22 cellular contexts compared by ENCODE assay signal in the genomic region with DNA sequence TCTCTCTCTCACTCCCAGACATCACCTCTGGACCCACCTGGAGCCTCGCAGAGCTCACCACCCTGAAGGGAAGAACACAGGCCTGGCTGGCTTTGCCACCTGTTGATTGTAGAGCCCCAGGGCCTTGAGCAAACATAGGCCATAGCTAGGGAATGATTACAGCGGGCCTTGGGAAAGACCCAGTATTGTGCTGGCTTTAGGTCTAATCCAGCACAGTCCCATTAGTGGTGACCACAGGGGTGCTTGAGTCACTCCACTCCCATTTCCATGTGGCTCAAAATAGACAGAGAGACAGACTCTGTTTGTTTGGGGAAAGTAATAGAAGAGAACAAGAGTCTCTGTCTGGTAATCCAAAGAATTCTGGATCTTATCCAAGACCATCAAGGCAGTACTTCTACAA. TPM values are rescaled to one million over a fixed set of nuclear protein-coding genes. Genes with fewer than 3 reads are reported as not detected.
A peak's percentile ranks its signal among the peaks of the same experiment; 100 is the strongest.
DNase-seq lines count a peak whose midpoint lies in the region; ATAC-seq lines count a peak whose summit lies in the region.
"Had no signal": no experiment of that assay in that cellular context is flagged by ENCODE, and none has a peak within 500 bp of the region (broad histone marks: within the 10 kb centered on the region; RNA-seq: fewer than 3 reads in every experiment).

No MANE protein-coding gene starts in this region.

- peak; percentile 8 for DNase-seq in ELF-1 (ENCODE audit: low read depth, low spot score)
- DNase-seq in M059J (ENCODE audit: low read depth): peak; percentile 34
- DNase-seq in astrocyte of the hippocampus (ENCODE audit: low read depth, low spot score): peak; percentile 22
- DNase-seq in mesenchymal stem cell: peak; percentile 6
- no peak for DNase-seq in NCI-H345 (lab: John Stamatoyannopoulos, UW)
- no peak for DNase-seq in cortex of kidney (lab: John Stamatoyannopoulos, UW)
- DNase-seq in stimulated activated naive CD4-positive, alpha-beta T cell (lab: John Stamatoyannopoulos, UW): no peak
- DNase-seq: activated T-cell treated with anti-CD3 and anti-CD28 coated beads, Interleukin-2, amount 50 U/mL, for 24 hours; DMS79 treated with DMSO at 0.1 percent for 48 hours; effector CD8-positive, alpha-beta T cell; left cardiac atrium; NCI-H1105 treated with DMSO at 0.1 percent for 48 hours; NCI-H2227 treated with DMSO at 0.1 percent for 48 hours; T-helper 9 cell had no signal

- no peak overlapping the region for H2BK12ac ChIP-seq in mesenchymal stem cell (ENCODE audit: low read length in 2 of 2)

- no peaks in the 10 kb centered on the region for H3K36me3 ChIP-seq in mesenchymal stem cell (ENCODE audit: control insufficient read depth in 1 of 2, insufficient read depth in 2 of 2, low read depth in 1 of 2, low read length in 2 of 2)
- H3K36me3 ChIP-seq: HAP-1, neutrophil, thoracic aorta, WERI-Rb-1 had no signal

- H3K4me2 ChIP-seq in mesenchymal stem cell (ENCODE audit: low read length, poor library complexity, severe bottlenecking): no peak overlapping the region

- no peak overlapping the region for H2BK15ac ChIP-seq in mesenchymal stem cell (ENCODE audit: low read depth, poor library complexity, severe bottlenecking)

- H2BK120ac ChIP-seq in mesenchymal stem cell (ENCODE audit: low read depth, low read length): no peak overlapping the region

- H2AFZ ChIP-seq in mesenchymal stem cell (ENCODE audit: low read depth, low read length): no peak overlapping the region

- H4K91ac ChIP-seq in mesenchymal stem cell (ENCODE audit: low read length): no peak overlapping the region

- H3K4me1 ChIP-seq in mesenchymal stem cell (ENCODE audit: control insufficient read depth, insufficient read depth, low read depth, low read length): peaks cover 3% of the 10 kb centered on the region
- H3K4me1 ChIP-seq: body of pancreas, HAP-1 had no signal

- H3K27me3 ChIP-seq in mesenchymal stem cell (ENCODE audit: control insufficient read depth in 1 of 2, insufficient read depth in 1 of 2, low read length in 2 of 2): no peaks in the 10 kb centered on the region
- H3K27me3 ChIP-seq: body of pancreas, neutrophil had no signal

- no peak overlapping the region for H3K4ac ChIP-seq in mesenchymal stem cell (ENCODE audit: low read depth in 1 of 2, low read length in 2 of 2)

- H3K4me3 ChIP-seq in mesenchymal stem cell (ENCODE audit: insufficient read depth in 1 of 2, low read depth in 1 of 2, low read length in 2 of 2): no peak overlapping the region
- H3K4me3 ChIP-seq: body of pancreas, HAP-1, thoracic aorta had no signal

- 90% methylated on average over 2 of the region's 2 CpGs for WGBS in mesenchymal stem cell

- peaks cover 10% of the 10 kb centered on the region for H3K9me3 ChIP-seq in mesenchymal stem cell (ENCODE audit: control insufficient read depth, low read length)
- H3K9me3 ChIP-seq: HAP-1, neutrophil had no signal

- no peak overlapping the region for H2BK5ac ChIP-seq in mesenchymal stem cell (ENCODE audit: low read depth, low read length, poor library complexity, severe bottlenecking)

- no peak overlapping the region for H3K14ac ChIP-seq in mesenchymal stem cell (ENCODE audit: low read length in 2 of 2)

- no peak overlapping the region for H4K8ac ChIP-seq in mesenchymal stem cell (ENCODE audit: low read length)

- H3K18ac ChIP-seq in mesenchymal stem cell (ENCODE audit: low read depth in 1 of 2, low read length in 2 of 2): no peak overlapping the region

- H3K27ac ChIP-seq in mesenchymal stem cell (ENCODE audit: low read length, poor library complexity, severe bottlenecking): no peak overlapping the region
- H3K27ac ChIP-seq: body of pancreas, neutrophil, thoracic aorta, WERI-Rb-1 had no signal

- H2AK5ac ChIP-seq in mesenchymal stem cell (ENCODE audit: low read length, severe bottlenecking): no peak overlapping the region

- H3K9ac ChIP-seq in mesenchymal stem cell (ENCODE audit: low read length): no peak overlapping the region

- ATAC-seq in GM19324 (IDR thresholded peaks at IDR 0.05; ENCODE audit: low FRiP score, unreplicated experiment): no peak
- ATAC-seq: body of pancreas had no signal

- H3K23ac ChIP-seq in mesenchymal stem cell (ENCODE audit: low read length in 2 of 2): no peak overlapping the region

- H3K79me1 ChIP-seq in mesenchymal stem cell (replicated peaks; ENCODE audit: low read length, poor library complexity, severe bottlenecking): no peaks in the 10 kb centered on the region

RNA-seq across cellular contexts. Expression of a gene that starts 42.7 kb away (rescaled TPM):
- 0.02 TPM in 1 of 2 replicates, not detected in the other for total RNA-seq in M059J (2014; rRNA removed; shearing (Covaris generic))
- not detected for polyA plus RNA-seq in mesenchymal stem cell (2013, experiment 1 of 2)
- not detected for polyA plus RNA-seq in mesenchymal stem cell (2013, experiment 2 of 2)
- total RNA-seq: activated CD4-positive, alpha-beta T cell treated with anti-CD3 and anti-CD28 coated beads, Interleukin-2, amount 10 ng/mL, durations not matched to agents 24 days and 14 days; fibroblast of villous mesenchyme had no signal

Comparison
In these comparisons a context has a peak if more than half of its experiments do, and no peak if none do; other contexts are left out.
1. DNase-seq: peak in ELF-1 (single experiment), M059J (single experiment), astrocyte of the hippocampus (single experiment) and mesenchymal stem cell (single experiment); none in NCI-H345 (single experiment), cortex of kidney (single experiment) and stimulated activated naive CD4-positive, alpha-beta T cell (0 of 6).